In genomic region chr6:15431762-15432495, GRCh38 we compare ENCODE assay signal across 9 cellular contexts.
A peak's percentile ranks its signal among the peaks of the same experiment; 100 is the strongest.
DNase-seq lines count a peak whose midpoint lies in the region; TF ChIP-seq lines count a peak whose summit lies in the region.
"Had no signal": no experiment of that assay in that cellular context is flagged by ENCODE, and none has a peak within 500 bp of the region (broad histone marks: within the 10 kb centered on the region; RNA-seq: fewer than 3 reads in every experiment).

No MANE protein-coding gene starts in this region.

- no peaks in the 10 kb centered on the region; the same call in none of the 2 replicates for H3K27me3 Mint-ChIP-seq in HFFc6 (ENCODE audit: insufficient read depth)

- H3K36me3 ChIP-seq in liver (ENCODE audit: control insufficient read depth in 4 of 4, insufficient read depth in 3 of 4, low read depth in 1 of 4, low read length in 3 of 4), result no peaks in the 10 kb centered on the region

- no peak for TF ChIP-seq RAD21 in liver (IDR thresholded peaks at IDR 0.05)

- no peaks in the 10 kb centered on the region; the same call in 1 of the 2 replicates for H3K9me3 Mint-ChIP-seq in HFFc6

- peaks cover 5 to 23% (median 11%) of the 10 kb centered on the region in 4 donors for H3K4me1 ChIP-seq in liver (ENCODE audit: control insufficient read depth in 4 of 4, insufficient read depth in 4 of 4, low read length in 3 of 4)

- 73% methylated on average over 10 of the region's 10 CpGs for WGBS in liver

- peaks cover 19% of the 10 kb centered on the region for H3K36me3 Mint-ChIP-seq in HFFc6 (ENCODE audit: low read depth)

- no peak for TF ChIP-seq CTCF in HFFc6 (IDR thresholded peaks at IDR 0.05)
- TF ChIP-seq CTCF in liver (IDR thresholded peaks at IDR 0.05; ENCODE audit: low read depth, low read length, missing input control), result no peak

- 0 out of 2 replicates have a peak overlapping the region, but pooled peaks have one; percentile 13 for H3K27ac Mint-ChIP-seq in HFFc6

- H3K9ac ChIP-seq in liver (ENCODE audit: low read depth in 1 of 2, low read length in 2 of 2), result no peak overlapping the region

- H3K9me3 ChIP-seq in liver (ENCODE audit: control insufficient read depth in 4 of 4, low read length in 3 of 4), result no peaks in the 10 kb centered on the region

- no peak overlapping the region for H3K4me3 ChIP-seq in liver (ENCODE audit: low read depth in 1 of 3, low read length in 3 of 3)

- DNase-seq in AG08395 (ENCODE audit: low spot score) (peak; percentile 27), HFFc6 (peak; percentile 32), astrocyte of the hippocampus (ENCODE audit: low read depth, low spot score) (peak; percentile 57), AG08396 (ENCODE audit: low spot score) (no peak), NCI-H2227 treated with DMSO at 0.1 percent for 48 hours (lab: John Stamatoyannopoulos, UW) (no peak), T-helper 9 cell (no peak), Kasumi-1 (lab: John Stamatoyannopoulos, UW) (no peak)
- DNase-seq: COR-L47 had no signal

- H3K27ac ChIP-seq in liver (ENCODE audit: low read depth in 1 of 2, low read length in 2 of 2), result no peak overlapping the region

- H3K4me3 Mint-ChIP-seq in HFFc6, result no peak overlapping the region; the same call in 1 of the 2 replicates

- H3K27me3 ChIP-seq in liver (ENCODE audit: control insufficient read depth in 4 of 4, insufficient read depth in 4 of 4, low read length in 3 of 4), result no peaks in the 10 kb centered on the region

- H3K4me1 Mint-ChIP-seq in HFFc6 (ENCODE audit: low read depth), result peaks cover 84% of the 10 kb centered on the region

TF ChIP-seq in liver, 16 proteins besides CTCF, POLR2A, EP300 and RAD21:
- no peak for TF ChIP-seq HNF4G (IDR thresholded peaks at IDR 0.05)
- peak; percentile 34 to 41 for TF ChIP-seq HNF4A (conservative IDR thresholded peaks at IDR 0.05)
- no peak for TF ChIP-seq TAF1 (conservative IDR thresholded peaks at IDR 0.05)
- no peak for TF ChIP-seq FOXA1 (IDR thresholded peaks at IDR 0.05)
- no peak for TF ChIP-seq GABPA (IDR thresholded peaks at IDR 0.05 in 1 of 2, conservative IDR thresholded peaks at IDR 0.05 in 1 of 2)
- no peak for TF ChIP-seq YY1 (IDR thresholded peaks at IDR 0.05)
- no peak for TF ChIP-seq MAX (IDR thresholded peaks at IDR 0.05)
- no peak for TF ChIP-seq NR2F2 (IDR thresholded peaks at IDR 0.05)
- TF ChIP-seq REST (IDR thresholded peaks at IDR 0.05), result no peak

Comparison
In these comparisons a context has a peak if more than half of its experiments do, and no peak if none do; other contexts are left out.
1. DNase-seq: peak in AG08395 (single experiment), HFFc6 (single experiment) and astrocyte of the hippocampus (single experiment); none in AG08396 (single experiment), NCI-H2227 treated with DMSO at 0.1 percent for 48 hours (single experiment), T-helper 9 cell (single experiment) and Kasumi-1 (0 of 2).